ENCODE assay signal across 10 cellular contexts in the genomic region with DNA sequence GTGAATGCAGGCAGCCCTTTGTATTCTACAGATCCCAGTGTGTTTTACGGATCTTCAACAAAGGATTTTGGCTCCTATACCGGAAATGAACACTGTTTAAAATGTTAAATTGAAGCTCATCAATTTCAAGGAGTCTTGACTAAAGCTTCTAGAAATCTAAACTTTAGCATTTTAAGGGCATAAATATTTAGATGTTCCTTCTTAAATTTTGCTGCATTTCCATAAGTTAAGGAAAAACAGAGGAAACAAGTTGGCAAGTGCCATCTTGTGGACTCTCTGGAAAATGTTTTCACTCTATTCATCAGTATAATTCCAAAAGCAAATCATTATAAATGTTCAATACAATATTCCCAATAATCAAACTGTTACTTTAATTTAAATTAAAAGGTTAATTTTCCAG. TPM values are rescaled to one million over a fixed set of nuclear protein-coding genes. Genes with fewer than 3 reads are reported as not detected.
DNase-seq lines count a peak whose midpoint lies in the region; ATAC-seq and TF ChIP-seq lines count a peak whose summit lies in the region.
"Had no signal": no experiment of that assay in that cellular context is flagged by ENCODE, and none has a peak within 500 bp of the region (broad histone marks: within the 10 kb centered on the region; RNA-seq: fewer than 3 reads in every experiment).

No MANE protein-coding gene starts in this region.

- peak overlapping the region; percentile 26; the same call in 1 of the 2 replicates for H3K27ac ChIP-seq in SJCRH30
- H3K27ac ChIP-seq: SJSA1 had no signal

- H3K4me3 ChIP-seq in SJCRH30 = no peak overlapping the region
- no peak overlapping the region for H3K4me3 ChIP-seq in foreskin fibroblast (ENCODE audit: low read depth in 1 of 2, low read length in 2 of 2)
- H3K4me3 ChIP-seq: SJSA1 had no signal

- peak; percentile 15 for DNase-seq in NCI-H2107 treated with DMSO at 0.1 percent for 48 hours (lab: John Stamatoyannopoulos, UW; ENCODE audit: unreplicated experiment)
- no peak for DNase-seq in NCI-H2107 (lab: John Stamatoyannopoulos, UW)
- DNase-seq in SJCRH30 = peak in 1 of 2 experiments; percentile 62
- DNase-seq in foreskin fibroblast = peak in 1 of 2 donors; percentile 64
- peak; percentile 84 for DNase-seq in superior temporal gyrus (ENCODE audit: extremely low spot score)
- DNase-seq in NCI-H526 treated with DMSO at 0.1 percent for 48 hours (lab: John Stamatoyannopoulos, UW) = no peak
- DNase-seq in Ammon's horn (ENCODE audit: low spot score) = no peak
- DNase-seq: stimulated activated CD4-positive, alpha-beta T cell treated with anti-CD3 and anti-CD28 coated beads, Interleukin-12 subunit alpha, Interleukin-12 subunit beta, amount 100 ng/mL, for 4 hours had no signal

- no peak for ATAC-seq in HG02798 (IDR thresholded peaks at IDR 0.05; ENCODE audit: poor library complexity, unreplicated experiment)

- peak; percentile 44 for TF ChIP-seq CTCF in foreskin fibroblast (IDR thresholded peaks at IDR 0.05; ENCODE audit: low read depth, low read length)

- H3K36me3 ChIP-seq in SJCRH30 = no peaks in the 10 kb centered on the region
- H3K36me3 ChIP-seq: SJSA1 had no signal

- H3K27me3 ChIP-seq in SJCRH30 = no peaks in the 10 kb centered on the region
- H3K27me3 ChIP-seq: SJSA1 had no signal

- no peaks in the 10 kb centered on the region for H3K9me3 ChIP-seq in SJCRH30 (replicated peaks)
- H3K9me3 ChIP-seq: SJSA1 had no signal

- peaks cover 5% of the 10 kb centered on the region for H3K4me1 ChIP-seq in SJCRH30
- H3K4me1 ChIP-seq: SJSA1 had no signal

RNA-seq across cellular contexts. Expression of a gene that starts 19.6 kb away (rescaled TPM):
- total RNA-seq in SJCRH30 (2014; rRNA removed; shearing (Covaris generic)) = 66.2 and 71.8 TPM in 2 replicates

Comparison
In these comparisons a context has a peak if more than half of its experiments do, and no peak if none do; other contexts are left out.
1. DNase-seq: peak in NCI-H2107 treated with DMSO at 0.1 percent for 48 hours (single experiment) and superior temporal gyrus (single experiment); none in NCI-H2107 (single experiment), NCI-H526 treated with DMSO at 0.1 percent for 48 hours (single experiment) and Ammon's horn (single experiment).